In the genomic region with DNA sequence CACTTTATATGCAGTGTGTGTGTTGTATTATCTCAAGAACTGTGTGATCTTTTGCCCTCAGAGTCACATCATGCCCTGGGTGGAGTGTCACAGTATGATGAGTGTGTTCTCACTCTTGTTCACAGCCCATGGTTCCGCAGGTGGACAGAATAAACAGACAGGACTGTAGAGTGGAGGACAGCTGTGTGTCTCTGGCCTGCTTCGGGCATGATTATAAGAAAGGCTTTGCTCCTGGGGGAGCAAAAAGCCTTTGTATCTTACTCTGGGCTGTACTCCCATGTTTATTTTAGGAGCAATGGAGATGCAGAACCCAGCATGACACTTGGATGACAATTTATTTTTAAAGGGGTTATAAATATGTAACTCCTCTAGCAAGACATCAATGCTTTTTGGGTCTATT, we compare ENCODE assay signal across 16 cellular contexts.
"Had no signal": no experiment of that assay in that cellular context is flagged by ENCODE, and none has a peak within 500 bp of the region (broad histone marks: within the 10 kb centered on the region; RNA-seq: fewer than 3 reads in every experiment).

No MANE protein-coding gene starts in this region.

- H3K36me3 ChIP-seq: adrenal gland, lower lobe of right lung, tibial artery, vagina had no signal

- H3K4me3 ChIP-seq: adrenal gland, coronary artery, hepatocyte, lower lobe of right lung, smooth muscle cell, tibial artery, vagina had no signal

- H3K27ac ChIP-seq: adrenal gland, coronary artery, hepatocyte, lower lobe of right lung, parathyroid adenoma, tibial artery, vagina had no signal

- H3K27me3 ChIP-seq: adrenal gland, hepatocyte, tibial artery, vagina had no signal

- H3K4me1 ChIP-seq: adrenal gland, lower lobe of right lung, parathyroid adenoma, tibial artery, vagina had no signal

- H3K9me3 ChIP-seq: adrenal gland, lower lobe of right lung, tibial artery, vagina had no signal

- DNase-seq: activated CD4-positive, CD25-positive, alpha-beta regulatory T cell; activated naive CD4-positive, alpha-beta T cell treated with anti-CD3 and anti-CD28 coated beads, Interleukin-2, amount 50 U/mL, for 16 hours; activated T-cell treated with anti-CD3 and anti-CD28 coated beads, Interleukin-2, amount 50 U/mL, for 1 hour; adrenal gland; caudate nucleus; effector CD4-positive, alpha-beta T cell; lower lobe of right lung; naive B cell; retina; tibial artery had no signal

- ATAC-seq: lower lobe of right lung; stimulated activated effector memory CD8-positive, alpha-beta T cell treated with anti-CD3 and anti-CD28 coated beads, Interleukin-12 subunit alpha, Interleukin-12 subunit beta, amount 100 ng/mL, for 72 hours had no signal
